19 cellular contexts compared by ENCODE assay signal in genomic region chr4:96649536-96649935, GRCh38.
DNase-seq lines count a peak whose midpoint lies in the region; ATAC-seq, FAIRE-seq and TF ChIP-seq lines count a peak whose summit lies in the region.
"Had no signal": no experiment of that assay in that cellular context is flagged by ENCODE, and none has a peak within 500 bp of the region (broad histone marks: within the 10 kb centered on the region; RNA-seq: fewer than 3 reads in every experiment).

No MANE protein-coding gene starts in this region.

- no peaks in the 10 kb centered on the region for H4K20me1 ChIP-seq in endothelial cell of umbilical vein (replicated peaks; ENCODE audit: control insufficient read depth, extremely low read depth, insufficient read depth, low read length)
- H4K20me1 ChIP-seq: BLaER1 had no signal

- H2AK5ac ChIP-seq in trophoblast cell (ENCODE audit: low read length), result no peak overlapping the region

- H3K9ac ChIP-seq in endothelial cell of umbilical vein (replicated peaks; ENCODE audit: extremely low read depth, insufficient read depth, low read length) (no peak overlapping the region), trophoblast cell (ENCODE audit: low read length) (no peak overlapping the region)
- H3K9ac ChIP-seq: BLaER1 had no signal

- no peak overlapping the region for H4K8ac ChIP-seq in trophoblast cell (ENCODE audit: low read depth, low read length)

- H3K27me3 ChIP-seq in RWPE2 (ENCODE audit: insufficient read depth, poor library complexity, severe bottlenecking), result no peaks in the 10 kb centered on the region
- no peaks in the 10 kb centered on the region for H3K27me3 ChIP-seq in endothelial cell of umbilical vein (ENCODE audit: control insufficient read depth in 2 of 2, insufficient read depth in 2 of 2, low read length in 2 of 2)
- H3K27me3 ChIP-seq in trophoblast cell (ENCODE audit: insufficient read depth, low read length), result no peaks in the 10 kb centered on the region
- H3K27me3 ChIP-seq: BLaER1, heart left ventricle, left lung, suprapubic skin had no signal

- no peaks in the 10 kb centered on the region for H3K79me1 ChIP-seq in trophoblast cell (ENCODE audit: low read length)

- H4K12ac ChIP-seq in trophoblast cell (ENCODE audit: low read depth, low read length), result no peak overlapping the region

- H3K36me3 ChIP-seq in RWPE2 (ENCODE audit: low read depth) (no peaks in the 10 kb centered on the region), endothelial cell of umbilical vein (ENCODE audit: control insufficient read depth in 2 of 2, extremely low read depth in 1 of 2, insufficient read depth in 2 of 2, low read length in 2 of 2) (no peaks in the 10 kb centered on the region), trophoblast cell (ENCODE audit: control insufficient read depth in 1 of 2, insufficient read depth in 2 of 2, low read length in 2 of 2) (peaks cover 0 to 3% of the 10 kb centered on the region in 2 experiments)
- H3K36me3 ChIP-seq: BLaER1, heart left ventricle, left lung, suprapubic skin had no signal

- H3K9me3 ChIP-seq in RWPE2 (ENCODE audit: severe bottlenecking), result no peaks in the 10 kb centered on the region
- no peaks in the 10 kb centered on the region for H3K9me3 ChIP-seq in endothelial cell of umbilical vein (replicated peaks; ENCODE audit: control insufficient read depth, insufficient read depth, low read length)
- H3K9me3 ChIP-seq in trophoblast cell (ENCODE audit: insufficient read depth, low read depth, low read length), result peaks cover 11% of the 10 kb centered on the region
- H3K9me3 ChIP-seq: psoas muscle had no signal

- H3K4me1 ChIP-seq in RWPE2 (ENCODE audit: insufficient read depth, poor library complexity, severe bottlenecking) (peaks cover 7% of the 10 kb centered on the region), endothelial cell of umbilical vein (ENCODE audit: control insufficient read depth, extremely low read depth, insufficient read depth, low read length) (peaks cover 13% of the 10 kb centered on the region), trophoblast cell (ENCODE audit: control insufficient read depth in 1 of 2, insufficient read depth in 2 of 2, low read length in 2 of 2) (no peaks in the 10 kb centered on the region)
- H3K4me1 ChIP-seq: BLaER1, heart left ventricle, left lung, psoas muscle, suprapubic skin had no signal

- H3K9me1 ChIP-seq in endothelial cell of umbilical vein (replicated peaks; ENCODE audit: control insufficient read depth, extremely low read depth, insufficient read depth, low read length), result no peaks in the 10 kb centered on the region

- H3K27ac ChIP-seq in RWPE2 (ENCODE audit: poor library complexity, severe bottlenecking) (no peak overlapping the region), endothelial cell of umbilical vein (ENCODE audit: insufficient read depth, low read depth, low read length) (no peak overlapping the region), trophoblast cell (ENCODE audit: low read depth, low read length) (peak overlapping the region; percentile 36)
- H3K27ac ChIP-seq: BLaER1, heart left ventricle, left lung, psoas muscle, suprapubic skin had no signal

- no TSS peak for BruUV-seq in endothelial cell of umbilical vein (replicated peaks; lab: Mats Ljungman, UMichigan)

- no peak overlapping the region for H4K91ac ChIP-seq in trophoblast cell (ENCODE audit: low read depth, low read length)

- no peak for TF ChIP-seq POLR2A in endothelial cell of umbilical vein (IDR thresholded peaks at IDR 0.05; ENCODE audit: low read depth, low read length)

- H3K4ac ChIP-seq in trophoblast cell (ENCODE audit: low read depth, low read length), result no peak overlapping the region

- H3K18ac ChIP-seq in trophoblast cell (ENCODE audit: low read length), result no peak overlapping the region

- peak; percentile 90 for FAIRE-seq in endothelial cell of umbilical vein (lab: Jason Lieb, UNC)
- FAIRE-seq: endometrium had no signal

- no peak overlapping the region for H2BK120ac ChIP-seq in trophoblast cell (ENCODE audit: insufficient read depth, low read length, poor library complexity)

- no peak overlapping the region for H2BK12ac ChIP-seq in trophoblast cell (ENCODE audit: low read length)

- no peak overlapping the region for H2BK5ac ChIP-seq in trophoblast cell (ENCODE audit: low read depth, low read length, poor library complexity)

- TF ChIP-seq CTCF in RWPE2 (IDR thresholded peaks at IDR 0.05; ENCODE audit: poor library complexity, severe bottlenecking), result no peak
- TF ChIP-seq CTCF in endothelial cell of umbilical vein (IDR thresholded peaks at IDR 0.05; ENCODE audit: extremely low read depth in 1 of 2, insufficient read depth in 1 of 2, low read depth in 1 of 2, low read length in 2 of 2), result no peak

- CTCF ChIA-PET in endothelial cell of umbilical vein (lab: Charles Lee), result interaction anchor here (1.0 to 1.3 kb wide), 3 partner anchors 13 to 22 kb away, joined by 3 to 4 read pairs (median 4); no protein-coding TSS in a partner anchor

- ATAC-seq in RWPE2 (ENCODE audit: low read depth) (peak; percentile 86), HG03139 (IDR thresholded peaks at IDR 0.05; ENCODE audit: unreplicated experiment) (no peak), HG03280 (IDR thresholded peaks at IDR 0.05; ENCODE audit: unreplicated experiment) (no peak)
- ATAC-seq: heart left ventricle; left lung; naive thymus-derived CD4-positive, alpha-beta T cell; psoas muscle had no signal

- H3K23ac ChIP-seq in trophoblast cell (ENCODE audit: low read length), result no peak overlapping the region

- H3K4me2 ChIP-seq in endothelial cell of umbilical vein (ENCODE audit: insufficient read depth, low read length) (peak overlapping the region; percentile 17), trophoblast cell (ENCODE audit: low read length) (no peak overlapping the region)
- H3K4me2 ChIP-seq: BLaER1 had no signal

- WGBS in trophoblast cell (ENCODE audit: extremely low coverage, insufficient coverage, insufficient read length), result no CpG with 5 or more reads among the region's 1 CpG

- H3K14ac ChIP-seq in trophoblast cell (ENCODE audit: low read length), result no peak overlapping the region

- H2AFZ ChIP-seq in endothelial cell of umbilical vein (ENCODE audit: low read depth, low read length), result no peak overlapping the region
- H2AFZ ChIP-seq in trophoblast cell (ENCODE audit: insufficient read depth, low read length, poor library complexity), result no peak overlapping the region

- no peak overlapping the region for H3K4me3 ChIP-seq in RWPE2 (ENCODE audit: severe bottlenecking)
- H3K4me3 ChIP-seq in endothelial cell of umbilical vein (replicated peaks in 1 of 3; ENCODE audit: insufficient read depth in 1 of 3, low read depth in 1 of 3, low read length in 3 of 3), result no peak overlapping the region
- no peak overlapping the region for H3K4me3 ChIP-seq in trophoblast cell (ENCODE audit: low read depth, low read length)
- H3K4me3 ChIP-seq: BLaER1, heart left ventricle, left lung, psoas muscle, suprapubic skin had no signal

- POLR2A ChIA-PET in endothelial cell of umbilical vein (lab: Charles Lee), result no interaction called here

- DNase-seq in HS-5 (ENCODE audit: low read depth) (peak; percentile 63), RWPE2 (ENCODE audit: low spot score) (no peak), endothelial cell of umbilical vein (ENCODE audit: low read depth, low spot score) (peak; percentile 63), trophoblast cell (peak; percentile 50 to 72), EL (no peak)
- DNase-seq: activated B cell treated with CpG ODN at 0.5 μM for 24 hours; activated naive CD4-positive, alpha-beta T cell treated with Interleukin-2 at 50 U/mL for 16 hours; heart left ventricle; HFFc6; left lung; naive thymus-derived CD4-positive, alpha-beta T cell; NCI-H1092; NCI-H2171; psoas muscle had no signal

- intact Hi-C loops in endothelial cell of umbilical vein (cut with micrococcal nuclease), result no loop called here

- dilution Hi-C loops in endothelial cell of umbilical vein (cut with MboI; ENCODE audit: extremely low pct_ligation_motif_present, low sequenced_read_pairs), result no loop called here

- H3K79me2 ChIP-seq in endothelial cell of umbilical vein (ENCODE audit: control insufficient read depth, insufficient read depth, low read length), result no peaks in the 10 kb centered on the region
- H3K79me2 ChIP-seq in trophoblast cell (ENCODE audit: control insufficient read depth, insufficient read depth, low read length, poor library complexity), result no peaks in the 10 kb centered on the region

TF ChIP-seq in endothelial cell of umbilical vein, 7 proteins besides CTCF, POLR2A, EP300 and RAD21:
- TF ChIP-seq JUN (IDR thresholded peaks at IDR 0.05; ENCODE audit: borderline replicate concordance, insufficient read depth, insufficient read length, low read depth) (peak; percentile 20), EZH2 (IDR thresholded peaks at IDR 0.05; ENCODE audit: borderline replicate concordance, low read depth, low read length, severe bottlenecking) (no peak), POLR2AphosphoS5 (IDR thresholded peaks at IDR 0.05; ENCODE audit: insufficient read depth, low read depth, low read length) (peak; percentile 72), MYC (IDR thresholded peaks at IDR 0.05; ENCODE audit: low read depth, low read length) (no peak), FOS (IDR thresholded peaks at IDR 0.05; ENCODE audit: borderline replicate concordance, insufficient read depth, low read length) (peak; percentile 76), GATA2 (IDR thresholded peaks at IDR 0.05; ENCODE audit: insufficient read depth, insufficient read length, low read depth, low read length) (peak; percentile 97)
- TF ChIP-seq, protein P1, sequence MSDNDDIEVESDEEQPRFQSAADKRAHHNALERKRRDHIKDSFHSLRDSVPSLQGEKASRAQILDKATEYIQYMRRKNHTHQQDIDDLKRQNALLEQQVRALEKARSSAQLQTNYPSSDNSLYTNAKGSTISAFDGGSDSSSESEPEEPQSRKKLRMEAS (IDR thresholded peaks at IDR 0.05; ENCODE audit: insufficient read depth, insufficient read length), result no peak

Comparison
In these comparisons a context has a peak if more than half of its experiments do, and no peak if none do; other contexts are left out.
1. DNase-seq: peak in HS-5 (single experiment), endothelial cell of umbilical vein (single experiment) and trophoblast cell (2 of 2); none in RWPE2 (single experiment) and EL (single experiment).